In genomic region chr19:39970674-39971379, GRCh38 we compare ENCODE assay signal across 7 cellular contexts. TPM values are rescaled to one million over a fixed set of nuclear protein-coding genes. Genes with fewer than 3 reads are reported as not detected.
DNase-seq lines count a peak whose midpoint lies in the region; ATAC-seq and TF ChIP-seq lines count a peak whose summit lies in the region.

TSS of gene PSMC4 (plus strand) at chr19:39971165. CDS start at chr19:39971203, 38 bp downstream.

- TF ChIP-seq CTCF in astrocyte of the cerebellum (IDR thresholded peaks at IDR 0.05; ENCODE audit: low read depth, low read length, missing control alignments): peak; percentile 68

- peak within 1 kb of the TSS; percentile 99 for H3K4me3 ChIP-seq in astrocyte of the cerebellum (ENCODE audit: low read depth, low read length)

- in situ Hi-C loops in astrocyte of the cerebellum (cut with HindIII; ENCODE audit: low sequenced_read_pairs): no loop called here

- peak; percentile 98 to 99 for DNase-seq in NCI-H1930 (lab: John Stamatoyannopoulos, UW)
- peak; percentile 95 for DNase-seq in T-helper 22 cell (ENCODE audit: low read depth)
- DNase-seq in astrocyte of the cerebellum (ENCODE audit: low read depth): peak; percentile 97
- DNase-seq in hepatic stellate cell (ENCODE audit: low spot score): peak; percentile 98
- peak; percentile 99 for DNase-seq in renal cortical epithelial cell (ENCODE audit: low read depth)

- ATAC-seq in GM18499 (IDR thresholded peaks at IDR 0.05; ENCODE audit: insufficient read depth, unreplicated experiment): peak; percentile 85
- peak; percentile 95 for ATAC-seq in HG02970 (IDR thresholded peaks at IDR 0.05; ENCODE audit: low FRiP score, unreplicated experiment)

RNA-seq across cellular contexts. Expression of gene PSMC4, which starts in this region (rescaled TPM):
- total RNA-seq in renal cortical epithelial cell: 128 and 155 TPM in 2 replicates

Comparison
In these comparisons a context has a peak if more than half of its experiments do, and no peak if none do; other contexts are left out.
1. Peak in every context shown above with its lines: DNase-seq, ATAC-seq and H3K4me3 ChIP-seq.